ENCODE assay signal across 28 cellular contexts in genomic region chr17:49447603-49448325, GRCh38. TPM values are rescaled to one million over a fixed set of nuclear protein-coding genes. Genes with fewer than 3 reads are reported as not detected.
DNase-seq lines count a peak whose midpoint lies in the region; ATAC-seq, FAIRE-seq and TF ChIP-seq lines count a peak whose summit lies in the region.
"Had no signal": no experiment of that assay in that cellular context is flagged by ENCODE, and none has a peak within 500 bp of the region (broad histone marks: within the 10 kb centered on the region; RNA-seq: fewer than 3 reads in every experiment).

No MANE protein-coding gene starts in this region.

- no peak overlapping the region for H2AK5ac ChIP-seq in H1 (ENCODE audit: low read depth, low read length)

- H3K9ac ChIP-seq in HCT116 (ENCODE audit: low read length) (no peak overlapping the region), H1 (replicated peaks in 1 of 4; ENCODE audit: extremely low read depth in 1 of 4, low read depth in 3 of 4, low read length in 3 of 4) (no peak overlapping the region)

- no peak overlapping the region for H2BK15ac ChIP-seq in H1 (ENCODE audit: low read length)

- H3K23ac ChIP-seq in H1 (ENCODE audit: insufficient read length): no peak overlapping the region

- 0 out of 2 replicates have a peak, but pooled peaks cover 1% of the 10 kb centered on the region for H3K23me2 ChIP-seq in H1 (ENCODE audit: low read depth, low read length)

- no peak overlapping the region for H3K4me3 ChIP-seq in AG10803 (ENCODE audit: low read length)
- H3K4me3 ChIP-seq in HCT116 (replicated peaks in 1 of 2; ENCODE audit: low read depth in 1 of 2, low read length in 2 of 2): no peak overlapping the region
- no peak overlapping the region for H3K4me3 ChIP-seq in H1 (ENCODE audit: extremely low read depth in 1 of 4, insufficient read depth in 2 of 4, low read depth in 3 of 4, low read length in 4 of 4)
- H3K4me3 ChIP-seq: K562, spleen, upper lobe of right lung had no signal

- TF ChIP-seq POLR2A in HCT116 (IDR thresholded peaks at IDR 0.05; ENCODE audit: borderline replicate concordance, extremely low read depth, insufficient read depth, insufficient read length) (no peak), H1 (IDR thresholded peaks at IDR 0.05; ENCODE audit: control extremely low read depth in 1 of 2, low read depth in 2 of 2, low read length in 2 of 2) (no peak)

- 88% methylated on average over 12 of the region's 12 CpGs; no CpG with 5 or more reads in 1 of the 2 experiments for WGBS in H1 (ENCODE audit: extremely low coverage in 1 of 2, insufficient coverage in 1 of 2, insufficient read length in 1 of 2, insufficient replicate concordance in 2 of 2, low coverage in 1 of 2, low lambda C conversion rate in 2 of 2, missing lambda C conversion rate in 1 of 2), 2 experiments

- no peak for TF ChIP-seq CTCF in AG10803 (conservative IDR thresholded peaks at IDR 0.05; ENCODE audit: low read length)
- peak in 2 of 3 experiments; percentile 2 to 32; a peak in 2 of 6 replicates for TF ChIP-seq CTCF in HCT116 (IDR thresholded peaks at IDR 0.05 in 2 of 3, conservative IDR thresholded peaks at IDR 0.05 in 1 of 3; ENCODE audit: borderline replicate concordance in 1 of 3, insufficient read depth in 1 of 3, low read depth in 2 of 3, low read length in 2 of 3)
- peak in 2 of 3 experiments; percentile 24 to 36; a peak in 2 of 4 replicates for TF ChIP-seq CTCF in H1 (IDR thresholded peaks at IDR 0.05; ENCODE audit: control extremely low read depth in 1 of 3, insufficient read depth in 1 of 3, low read depth in 1 of 3, low read length in 3 of 3)

- H2BK5ac ChIP-seq in H1 (ENCODE audit: low read depth, low read length): no peak overlapping the region

- peak; percentile 51 for DNase-seq in AG10803 (ENCODE audit: low read depth)
- DNase-seq in HCT116 (ENCODE audit: low read depth, low spot score): no peak
- no peak for DNase-seq in H1 (ENCODE audit: low read depth in 1 of 2, low spot score in 2 of 2)
- DNase-seq in left kidney (ENCODE audit: low read depth, low spot score): peak; percentile 49
- no peak for DNase-seq in mesenteric fat pad (ENCODE audit: low spot score)
- no peak for DNase-seq in stimulated activated naive CD8-positive, alpha-beta T cell treated with anti-CD3 and anti-CD28 coated beads, Interleukin-15, Interleukin-2, amounts not matched to agents 100 U/mL and 50 U/mL, for 24 hours
- no peak for DNase-seq in NK-92 (lab: John Stamatoyannopoulos, UW; ENCODE audit: unreplicated experiment)
- DNase-seq in naive thymus-derived CD8-positive, alpha-beta T cell: no peak
- DNase-seq: activated T-cell treated with anti-CD3 and anti-CD28 coated beads for 4 hours; caudate nucleus; dermis blood vessel endothelial cell; DMS79 treated with DMSO at 0.1 percent for 48 hours; H7; MM.1S; NCI-H1417; NCI-H446 treated with DMSO at 0.1 percent for 48 hours; NCI-H82; nucleus accumbens; spleen; stimulated activated CD4-positive, alpha-beta T cell treated with anti-CD3 and anti-CD28 coated beads, Interleukin-2, amount 100 ng/mL, for 48 hours; T-helper 2 cell; upper lobe of right lung had no signal

- H3K9me3 ChIP-seq in HCT116 (ENCODE audit: control insufficient read depth in 1 of 2, insufficient read depth in 1 of 2, low read depth in 1 of 2, low read length in 2 of 2) (no peaks in the 10 kb centered on the region), H1 (ENCODE audit: insufficient read depth in 2 of 2, low read depth in 1 of 2, low read length in 1 of 2) (no peaks in the 10 kb centered on the region)
- H3K9me3 ChIP-seq: spleen, upper lobe of right lung had no signal

- H3K27me3 Mint-ChIP-seq in naive thymus-derived CD8-positive, alpha-beta T cell: peaks cover under 1 to 11% (median 4%) of the 10 kb centered on the region in 5 donors

- no peaks in the 10 kb centered on the region for H3K79me2 ChIP-seq in HCT116 (ENCODE audit: insufficient read depth, low read length)
- no peaks in the 10 kb centered on the region for H3K79me2 ChIP-seq in H1 (ENCODE audit: control insufficient read depth in 1 of 2, insufficient read depth in 2 of 2, low read length in 2 of 2)

- no peak for FAIRE-seq in H1 (lab: Jason Lieb, UNC)
- FAIRE-seq: GM19239, K562 had no signal

- no peak overlapping the region for H3K27ac Mint-ChIP-seq in naive thymus-derived CD8-positive, alpha-beta T cell
- H3K27ac Mint-ChIP-seq: activated naive CD8-positive, alpha-beta T cell; memory B cell had no signal

- H4K20me1 ChIP-seq in HCT116 (ENCODE audit: insufficient read depth) (no peaks in the 10 kb centered on the region), H1 (replicated peaks in 1 of 2; ENCODE audit: control insufficient read depth in 1 of 2, insufficient read depth in 2 of 2, low read length in 2 of 2) (no peaks in the 10 kb centered on the region)

- H3K9me3 Mint-ChIP-seq in naive thymus-derived CD8-positive, alpha-beta T cell: no peaks in the 10 kb centered on the region
- H3K9me3 Mint-ChIP-seq: memory B cell had no signal

- BruUV-seq in HCT116 (replicated peaks; lab: Mats Ljungman, UMichigan): no TSS peak

- H3K4me1 Mint-ChIP-seq in naive thymus-derived CD8-positive, alpha-beta T cell: peaks cover 5 to 21% (median 15%) of the 10 kb centered on the region in 4 donors

- H3K4me3 Mint-ChIP-seq in naive thymus-derived CD8-positive, alpha-beta T cell: no peak overlapping the region
- H3K4me3 Mint-ChIP-seq: activated naive CD8-positive, alpha-beta T cell; memory B cell had no signal

- H3K56ac ChIP-seq in H1 (replicated peaks; ENCODE audit: insufficient read length, low read depth, low read length): no peak overlapping the region

- POLR2A ChIA-PET in HCT116 (lab: Charles Lee): no interaction called here
- POLR2A ChIA-PET in H1 (lab: Charles Lee; ENCODE audit: partially characterized antibody): interaction anchor here (1.9 kb wide), 1 partner anchor 13 kb away, joined by 4 read pairs; no protein-coding TSS in a partner anchor
- POLR2A ChIA-PET in naive thymus-derived CD8-positive, alpha-beta T cell (lab: Charles Lee): interaction anchor here (0.6 kb wide), 2 partner anchors 47 to 180 kb away, joined by 3 to 7 read pairs; no protein-coding TSS in a partner anchor

- CTCF ChIA-PET in HCT116 (lab: Charles Lee): no interaction called here
- CTCF ChIA-PET in H1 (lab: Charles Lee; ENCODE audit: partially characterized antibody): interaction anchor here (0.7 to 3.1 kb wide), 5 partner anchors 10 to 109 kb away, joined by 3 to 16 read pairs (median 8); no protein-coding TSS in a partner anchor

- no peak overlapping the region for H2BK12ac ChIP-seq in H1 (ENCODE audit: low read depth, low read length)

- H4K5ac ChIP-seq in H1 (ENCODE audit: insufficient read length, low read depth, low read length): no peak overlapping the region

- ATAC-seq in HCT116: no peak
- no peak for ATAC-seq in stimulated activated naive CD8-positive, alpha-beta T cell treated with anti-CD3 and anti-CD28 coated beads, Interleukin-15, Interleukin-2, amounts not matched to agents 100 U/mL and 50 U/mL, for 24 hours
- no peak for ATAC-seq in naive thymus-derived CD8-positive, alpha-beta T cell
- ATAC-seq: K562, SK-N-SH treated with all-trans-retinoic acid at 6 μM for 48 hours, upper lobe of right lung had no signal

- no peak overlapping the region for H2BK20ac ChIP-seq in H1 (ENCODE audit: low read length)

- no peak overlapping the region for H2AFZ ChIP-seq in HCT116 (ENCODE audit: low read depth, low read length, poor library complexity, severe bottlenecking)
- H2AFZ ChIP-seq in H1 (ENCODE audit: low read length): no peak overlapping the region

- no peak overlapping the region for H4K8ac ChIP-seq in H1 (ENCODE audit: extremely low read depth, insufficient read depth, low read length)

- no peak overlapping the region for H2BK120ac ChIP-seq in H1 (replicated peaks; ENCODE audit: low read depth, low read length)

- TF ChIP-seq EP300 in H1 (IDR thresholded peaks at IDR 0.05; ENCODE audit: borderline replicate concordance in 1 of 2, low read depth in 2 of 2, low read length in 2 of 2): no peak

- H3K4me1 ChIP-seq in HCT116 (ENCODE audit: control insufficient read depth in 1 of 2, insufficient read depth in 2 of 2, low read length in 2 of 2): peaks cover 0 to 7% of the 10 kb centered on the region in 2 experiments; a peak in 1 of 4 replicates
- peaks cover 0 to 11% (median 0%) of the 10 kb centered on the region in 4 experiments; a peak in 2 of 7 replicates for H3K4me1 ChIP-seq in H1 (replicated peaks in 1 of 4; ENCODE audit: control insufficient read depth in 3 of 4, insufficient read depth in 4 of 4, low read length in 3 of 4)
- H3K4me1 ChIP-seq: upper lobe of right lung had no signal

- H3K4me2 ChIP-seq in HCT116 (ENCODE audit: low read length): no peak overlapping the region
- H3K4me2 ChIP-seq in H1 (ENCODE audit: insufficient read depth in 1 of 2, low read depth in 2 of 2, low read length in 2 of 2): no peak overlapping the region

- H3K27ac ChIP-seq in HCT116 (ENCODE audit: low read depth, low read length) (no peak overlapping the region), H1 (ENCODE audit: low read depth, low read length) (no peak overlapping the region)
- H3K27ac ChIP-seq: RWPE1, spleen, upper lobe of right lung had no signal

- H3K9me2 ChIP-seq in HCT116 (ENCODE audit: insufficient read depth): no peaks in the 10 kb centered on the region

- no peaks in the 10 kb centered on the region for H3K36me3 Mint-ChIP-seq in naive thymus-derived CD8-positive, alpha-beta T cell
- H3K36me3 Mint-ChIP-seq: activated naive CD8-positive, alpha-beta T cell; memory B cell had no signal

- H3K18ac ChIP-seq in H1 (ENCODE audit: extremely low read depth, low read length): no peak overlapping the region

- no peak for TF ChIP-seq RAD21 in HCT116 (IDR thresholded peaks at IDR 0.05; ENCODE audit: low read depth)
- peak in 1 of 2 experiments; percentile 28; a peak in 1 of 4 replicates for TF ChIP-seq RAD21 in H1 (IDR thresholded peaks at IDR 0.05 in 1 of 2, conservative IDR thresholded peaks at IDR 0.05 in 1 of 2; ENCODE audit: low read depth in 2 of 2, low read length in 2 of 2)

- RAD21 ChIA-PET in HCT116 (lab: Charles Lee; ENCODE audit: low non-redundant PET in 1 of 2, low total read pairs in 2 of 2, uncharacterized antibody in 2 of 2, unreplicated experiment in 2 of 2): no interaction called here

- H3K79me1 ChIP-seq in H1 (ENCODE audit: low read depth, low read length): no peaks in the 10 kb centered on the region

- intact Hi-C loops in HCT116 (cut with micrococcal nuclease): no loop called here

- no peak overlapping the region for H3K4ac ChIP-seq in H1 (replicated peaks; ENCODE audit: insufficient read length, low read depth, low read length)

- H4K91ac ChIP-seq in H1 (replicated peaks; ENCODE audit: insufficient read length, low read length): no peak overlapping the region

- no peak overlapping the region for H3K14ac ChIP-seq in H1 (ENCODE audit: insufficient read length)

- H3K27me3 ChIP-seq in HCT116 (ENCODE audit: insufficient read depth, low read length): 0 out of 2 replicates have a peak, but pooled peaks cover 6% of the 10 kb centered on the region
- no peaks in the 10 kb centered on the region for H3K27me3 ChIP-seq in H1 (replicated peaks in 1 of 4; ENCODE audit: control insufficient read depth in 3 of 4, extremely low read depth in 1 of 4, insufficient read depth in 3 of 4, low read length in 3 of 4)
- H3K27me3 ChIP-seq: upper lobe of right lung had no signal

- H3K36me3 ChIP-seq in HCT116 (ENCODE audit: control insufficient read depth in 1 of 2, insufficient read depth in 2 of 2, low read length in 2 of 2): no peaks in the 10 kb centered on the region
- no peaks in the 10 kb centered on the region for H3K36me3 ChIP-seq in H1 (ENCODE audit: control insufficient read depth in 2 of 4, insufficient read depth in 4 of 4, low read length in 3 of 4)
- H3K36me3 ChIP-seq: spleen, upper lobe of right lung had no signal

RNA-seq across cellular contexts. Expression of gene PHB1, which starts 33.1 kb away (rescaled TPM):
- total RNA-seq in HCT116 (2021; ENCODE audit: unreplicated experiment) (534 TPM), mesenteric fat pad (158 TPM)
- 610 and 700 TPM in 2 replicates for polyA plus RNA-seq in HCT116 (2012)
- 386 and 401 TPM in 2 replicates for total RNA-seq in H1 (2021; fragmentation: NEBNext Ultra II Directional; extraction: Animal tissue kit (Norgen Biotek cat#: 25700))
- 419 and 597 TPM in 2 replicates for polyA plus RNA-seq in H1 (2011; rRNA removed)
- 510 TPM for polyA plus RNA-seq in H1 (2011; cell fraction: cytosol; rRNA removed)
- 402 TPM for polyA plus RNA-seq in H1 (2011; cell fraction: nucleus; rRNA removed)
- 394 to 508 TPM (median 469 TPM) in 4 replicates for polyA plus RNA-seq in H1 (2012, experiment 1 of 2)
- 401 TPM for polyA plus RNA-seq in H1 (2012, experiment 2 of 2)
- 170 TPM for polyA plus RNA-seq in H1 (2013, experiment 1 of 2)
- 179 TPM for polyA plus RNA-seq in H1 (2013, experiment 2 of 2)
- polyA minus RNA-seq in H1 (2011; rRNA and poly(A)+ RNA removed): 690 and 757 TPM in 2 replicates
- 130 TPM for polyA minus RNA-seq in H1 (2011; cell fraction: cytosol; rRNA and poly(A)+ RNA removed)
- 90.2 TPM for polyA minus RNA-seq in H1 (2011; cell fraction: nucleus; rRNA and poly(A)+ RNA removed)
- 10 to 100 TPM; 61.8 to 70.0 TPM for total RNA-seq in naive thymus-derived CD8-positive, alpha-beta T cell
- polyA plus RNA-seq in naive thymus-derived CD8-positive, alpha-beta T cell: 100 to 1,000 TPM; 156 to 196 (median 164) TPM

RNA-seq across cellular contexts. Expression of gene NGFR, which starts 47.3 kb away (rescaled TPM):
- total RNA-seq in HCT116 (2021; ENCODE audit: unreplicated experiment) (6.1 TPM), mesenteric fat pad (42.0 TPM)
- 6.0 and 8.4 TPM in 2 replicates for polyA plus RNA-seq in HCT116 (2012)
- total RNA-seq in H1 (2021; fragmentation: NEBNext Ultra II Directional; extraction: Animal tissue kit (Norgen Biotek cat#: 25700)): 8.1 TPM in 2 replicates
- polyA plus RNA-seq in H1 (2011; rRNA removed): 10.3 and 19.4 TPM in 2 replicates
- polyA plus RNA-seq in H1 (2011; cell fraction: cytosol; rRNA removed): 13.8 TPM
- polyA plus RNA-seq in H1 (2011; cell fraction: nucleus; rRNA removed): 13.1 TPM
- 5.7 to 12.2 TPM (median 10.3 TPM) in 4 replicates for polyA plus RNA-seq in H1 (2012, experiment 1 of 2)
- 8.0 TPM for polyA plus RNA-seq in H1 (2012, experiment 2 of 2)
- polyA plus RNA-seq in H1 (2013, experiment 1 of 2): 13.1 TPM
- polyA plus RNA-seq in H1 (2013, experiment 2 of 2): 13.5 TPM
- polyA minus RNA-seq in H1 (2011; rRNA and poly(A)+ RNA removed): 4.4 and 5.9 TPM in 2 replicates
- polyA minus RNA-seq in H1 (2011; cell fraction: cytosol; rRNA and poly(A)+ RNA removed): 4.4 TPM
- polyA minus RNA-seq in H1 (2011; cell fraction: nucleus; rRNA and poly(A)+ RNA removed): 5.5 TPM
- under 1 TPM in 1 of 2 experiments, not detected in 1; 0.47 TPM for total RNA-seq in naive thymus-derived CD8-positive, alpha-beta T cell
- polyA plus RNA-seq in naive thymus-derived CD8-positive, alpha-beta T cell: not detected
- total RNA-seq: dermis blood vessel endothelial cell had no signal

Comparison
In these comparisons a context has a peak if more than half of its experiments do, and no peak if none do; other contexts are left out.
1. DNase-seq: peak in AG10803 (single experiment) and left kidney (single experiment); none in HCT116 (single experiment), H1 (0 of 2), mesenteric fat pad (single experiment), stimulated activated naive CD8-positive, alpha-beta T cell treated with anti-CD3 and anti-CD28 coated beads, Interleukin-15, Interleukin-2, amounts not matched to agents 100 U/mL and 50 U/mL, for 24 hours (single experiment), NK-92 (single experiment) and naive thymus-derived CD8-positive, alpha-beta T cell (0 of 10).